17 cellular contexts compared by ENCODE assay signal in the genomic region with DNA sequence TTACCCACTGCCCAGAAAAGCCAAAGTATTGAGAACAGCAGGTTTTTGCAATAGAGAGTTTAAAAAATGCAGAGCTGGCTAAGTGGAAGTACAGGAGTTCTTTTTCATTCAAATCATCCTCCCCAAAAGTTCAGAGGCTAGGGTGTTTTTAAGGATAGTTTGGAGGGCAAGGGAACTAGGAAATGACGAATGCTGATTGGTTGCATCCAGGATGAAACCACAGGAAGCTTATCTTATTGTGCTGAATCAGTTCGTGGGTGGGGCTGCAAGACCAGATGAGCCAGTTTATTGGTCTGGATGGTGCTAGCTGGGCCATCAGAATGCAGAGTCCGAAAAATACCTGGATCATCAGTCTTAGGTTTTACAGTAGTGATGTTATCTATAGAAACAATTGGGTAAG.
DNase-seq lines count a peak whose midpoint lies in the region; ATAC-seq and TF ChIP-seq lines count a peak whose summit lies in the region.
"Had no signal": no experiment of that assay in that cellular context is flagged by ENCODE, and none has a peak within 500 bp of the region (broad histone marks: within the 10 kb centered on the region; RNA-seq: fewer than 3 reads in every experiment).

No MANE protein-coding gene starts in this region.

- H4K5ac ChIP-seq in H9 (ENCODE audit: insufficient read length, low read depth, low read length): no peak overlapping the region

- CTCF ChIA-PET in WTC11 (lab: Charles Lee) (no interaction called here), RWPE1 (lab: Yijun Ruan, JAX) (interaction anchor here (0.6 to 0.7 kb wide), 2 partner anchors 126 to 964 kb away, joined by 3 read pairs; no protein-coding TSS in a partner anchor)

- H2AK5ac ChIP-seq in H9 (ENCODE audit: insufficient read length, low read length) (no peak overlapping the region), neuronal stem cell (ENCODE audit: low read depth, low read length) (no peak overlapping the region)

- H3K4me3 Mint-ChIP-seq in H9 (no peak overlapping the region), WTC11 (peak overlapping the region; percentile 34; the same call in 1 of the 2 replicates)
- H3K4me3 Mint-ChIP-seq: CD4-positive, CD25-positive, alpha-beta regulatory T cell; IgD-negative memory B cell had no signal

- H3K9ac ChIP-seq in H9 (ENCODE audit: extremely low read depth, insufficient read length, low read length): no peak overlapping the region
- H3K9ac ChIP-seq in neuronal stem cell (ENCODE audit: low read depth, low read length, poor library complexity): no peak overlapping the region
- H3K9ac ChIP-seq: BLaER1 treated with 17β-estradiol and CSF1 and Interleukin-3, amounts not matched to agents 10 nM and 100 nM had no signal

- H3K4me1 Mint-ChIP-seq in H9 (peaks cover 53 to 64% of the 10 kb centered on the region in 2 experiments), WTC11 (peaks cover 44% of the 10 kb centered on the region)
- H3K4me1 Mint-ChIP-seq: CD4-positive, CD25-positive, alpha-beta regulatory T cell; IgD-negative memory B cell had no signal

- H3K4me3 ChIP-seq in iPS DF 6.9 (ENCODE audit: low read length): no peak overlapping the region
- H3K4me3 ChIP-seq in neuronal stem cell (ENCODE audit: low read length in 2 of 2): no peak overlapping the region
- H3K4me3 ChIP-seq: BLaER1 treated with 17β-estradiol and CSF1 and Interleukin-3, amounts not matched to agents 10 nM and 100 nM had no signal

- POLR2A ChIA-PET in WTC11 (lab: Charles Lee): no interaction called here
- POLR2A ChIA-PET in RWPE1 (lab: Yijun Ruan, JAX; ENCODE audit: low non-redundant PET): no interaction called here

- H3K79me2 ChIP-seq in H9 (ENCODE audit: insufficient read depth, low read length): no peaks in the 10 kb centered on the region

- TF ChIP-seq CTCF in H9 (conservative IDR thresholded peaks at IDR 0.05) (no peak), WTC11 (IDR thresholded peaks at IDR 0.05) (no peak), RWPE1 (conservative IDR thresholded peaks at IDR 0.05; ENCODE audit: low read depth) (no peak)

- H2AFZ ChIP-seq in H9 (ENCODE audit: low read length) (no peak overlapping the region), neuronal stem cell (ENCODE audit: low read length) (peak overlapping the region; percentile 40)

- H3K14ac ChIP-seq in H9 (ENCODE audit: insufficient read depth, low read length) (no peak overlapping the region), neuronal stem cell (ENCODE audit: low read length) (no peak overlapping the region)

- H4K91ac ChIP-seq in H9 (ENCODE audit: insufficient read length, low read depth, low read length) (no peak overlapping the region), neuronal stem cell (ENCODE audit: low read depth, low read length, poor library complexity) (no peak overlapping the region)

- H2BK15ac ChIP-seq in H9 (ENCODE audit: low read depth, low read length) (no peak overlapping the region), neuronal stem cell (ENCODE audit: low read length) (no peak overlapping the region)

- H3K4me1 ChIP-seq in H9 (ENCODE audit: insufficient read depth, low read length) (peaks cover 11% of the 10 kb centered on the region; the same call in 1 of the 2 replicates), iPS DF 6.9 (ENCODE audit: control insufficient read depth, insufficient read depth, low read length) (peaks cover 2% of the 10 kb centered on the region), neuronal stem cell (ENCODE audit: control insufficient read depth in 2 of 2, insufficient read depth in 1 of 2, low read depth in 1 of 2, low read length in 2 of 2) (peaks cover 0 to 2% of the 10 kb centered on the region in 2 donors)

- H2BK5ac ChIP-seq in H9 (ENCODE audit: insufficient read length, low read length): no peak overlapping the region
- H2BK5ac ChIP-seq in neuronal stem cell (ENCODE audit: low read length): no peak overlapping the region

- peak overlapping the region in 2 of 3 experiments; percentile 6 to 78; a peak in 2 of 7 replicates for H3K27ac Mint-ChIP-seq in H9
- peak overlapping the region; percentile 33 for H3K27ac Mint-ChIP-seq in WTC11
- H3K27ac Mint-ChIP-seq: CD4-positive, CD25-positive, alpha-beta regulatory T cell; IgD-negative memory B cell had no signal

- H4K8ac ChIP-seq in H9 (replicated peaks; ENCODE audit: insufficient read length, low read depth, low read length) (no peak overlapping the region), neuronal stem cell (ENCODE audit: low read depth, low read length) (no peak overlapping the region)

- DNase-seq in H9: peak; percentile 30
- DNase-seq in WTC11 (ENCODE audit: low spot score): no peak
- DNase-seq in iPS DF 6.9 (ENCODE audit: low read depth, low spot score): peak; percentile 37
- DNase-seq in neuronal stem cell (ENCODE audit: low spot score): no peak
- DNase-seq in RWPE1 (ENCODE audit: low spot score): no peak
- DNase-seq in NCI-H2029 (lab: John Stamatoyannopoulos, UW): no peak
- DNase-seq in DMS114 treated with DMSO at 0.1 percent for 48 hours (lab: John Stamatoyannopoulos, UW; ENCODE audit: unreplicated experiment): no peak
- no peak for DNase-seq in A172 (ENCODE audit: low spot score)
- DNase-seq: AML-193; Calu3; CD4-positive, CD25-positive, alpha-beta regulatory T cell; DMS 273 treated with DMSO at 0.1 percent for 48 hours; DMS79; KG1 had no signal

- H2BK12ac ChIP-seq in H9 (ENCODE audit: insufficient read length, low read depth, low read length): no peak overlapping the region
- no peak overlapping the region for H2BK12ac ChIP-seq in neuronal stem cell (ENCODE audit: low read length)

- H3K23ac ChIP-seq in H9 (ENCODE audit: insufficient read length, low read depth, low read length) (no peak overlapping the region), neuronal stem cell (ENCODE audit: low read depth, low read length, poor library complexity) (no peak overlapping the region)

- no peaks in the 10 kb centered on the region for H3K27me3 ChIP-seq in H9 (ENCODE audit: insufficient read depth, low read length)
- no peaks in the 10 kb centered on the region for H3K27me3 ChIP-seq in iPS DF 6.9 (ENCODE audit: control insufficient read depth, insufficient read depth, low read length)
- H3K27me3 ChIP-seq in neuronal stem cell (ENCODE audit: control insufficient read depth in 3 of 3, insufficient read depth in 3 of 3, low read depth in 1 of 3, low read length in 3 of 3): no peaks in the 10 kb centered on the region
- H3K27me3 ChIP-seq: BLaER1 treated with 17β-estradiol and CSF1 and Interleukin-3, amounts not matched to agents 10 nM and 100 nM had no signal

- no peak overlapping the region for H2BK20ac ChIP-seq in H9 (ENCODE audit: low read depth, low read length, poor library complexity, severe bottlenecking)

- no peaks in the 10 kb centered on the region for H4K20me1 ChIP-seq in H9 (ENCODE audit: control insufficient read depth, insufficient read depth, insufficient read length)
- H4K20me1 ChIP-seq: BLaER1 treated with 17β-estradiol and CSF1 and Interleukin-3, amounts not matched to agents 10 nM and 100 nM had no signal

- H3K23me2 ChIP-seq in H9 (ENCODE audit: insufficient read length, low read depth, low read length, poor library complexity, severe bottlenecking): no peaks in the 10 kb centered on the region

- H3K4me2 ChIP-seq in H9 (ENCODE audit: insufficient read depth, insufficient read length, low read length) (no peak overlapping the region), neuronal stem cell (ENCODE audit: insufficient read depth, low read length, poor library complexity, severe bottlenecking) (no peak overlapping the region)

- H2BK120ac ChIP-seq in H9 (ENCODE audit: low read depth, low read length, poor library complexity, severe bottlenecking) (no peak overlapping the region), neuronal stem cell (ENCODE audit: low read depth, low read length) (no peak overlapping the region)

- H3K36me3 ChIP-seq in iPS DF 6.9 (ENCODE audit: control insufficient read depth, insufficient read depth, low read length): no peaks in the 10 kb centered on the region
- no peaks in the 10 kb centered on the region for H3K36me3 ChIP-seq in neuronal stem cell (replicated peaks in 1 of 2; ENCODE audit: control insufficient read depth in 2 of 2, insufficient read depth in 2 of 2, low read length in 2 of 2)
- H3K36me3 ChIP-seq: BLaER1 treated with 17β-estradiol and CSF1 and Interleukin-3, amounts not matched to agents 10 nM and 100 nM had no signal

- no CpG with 5 or more reads among the region's 3 CpGs for WGBS in H9 (ENCODE audit: extremely low coverage, insufficient read length, low lambda C conversion rate)
- WGBS in iPS DF 6.9 (ENCODE audit: insufficient coverage, insufficient read length): no CpG with 5 or more reads among the region's 3 CpGs
- no CpG with 5 or more reads among the region's 3 CpGs for WGBS in neuronal stem cell (ENCODE audit: extremely low coverage in 2 of 2, insufficient read length in 2 of 2, insufficient replicate concordance in 1 of 2), 2 donors

- H3K18ac ChIP-seq in H9 (ENCODE audit: insufficient read length, low read depth, low read length) (no peak overlapping the region), neuronal stem cell (ENCODE audit: low read length) (no peak overlapping the region)

- H3K4ac ChIP-seq in H9 (ENCODE audit: low read depth, low read length): no peak overlapping the region
- no peak overlapping the region for H3K4ac ChIP-seq in neuronal stem cell (ENCODE audit: low read length)

- peaks cover 8 to 11% of the 10 kb centered on the region in 2 experiments; a peak in 3 of 5 replicates for H3K9me3 Mint-ChIP-seq in H9
- peaks cover 64% of the 10 kb centered on the region for H3K9me3 Mint-ChIP-seq in WTC11

- H3K9me3 ChIP-seq in H9 (ENCODE audit: control insufficient read depth, low read depth, low read length): no peaks in the 10 kb centered on the region
- H3K9me3 ChIP-seq in iPS DF 6.9 (ENCODE audit: control insufficient read depth, insufficient read depth, low read length): no peaks in the 10 kb centered on the region
- H3K9me3 ChIP-seq in neuronal stem cell (replicated peaks in 1 of 2; ENCODE audit: control insufficient read depth in 2 of 2, insufficient read depth in 1 of 2, low read depth in 1 of 2, low read length in 2 of 2): no peaks in the 10 kb centered on the region
- H3K9me3 ChIP-seq: BLaER1 treated with 17β-estradiol and CSF1 and Interleukin-3, amounts not matched to agents 10 nM and 100 nM had no signal

- H3K56ac ChIP-seq in H9 (ENCODE audit: insufficient read length, low read depth, low read length): no peak overlapping the region

- H3K27me3 Mint-ChIP-seq in H9 (ENCODE audit: low read depth) (no peaks in the 10 kb centered on the region), WTC11 (ENCODE audit: low read depth) (no peaks in the 10 kb centered on the region; the same call in 1 of the 2 replicates)
- H3K27me3 Mint-ChIP-seq: CD4-positive, CD25-positive, alpha-beta regulatory T cell; IgD-negative memory B cell had no signal

- ATAC-seq in WTC11: peak; percentile 31
- ATAC-seq: HCT116 had no signal

- H3T11ph ChIP-seq in H9 (ENCODE audit: low read length): no peak overlapping the region

- H3K79me1 ChIP-seq in H9 (ENCODE audit: insufficient read depth, low read depth, low read length, poor library complexity, severe bottlenecking): no peaks in the 10 kb centered on the region
- H3K79me1 ChIP-seq in neuronal stem cell (ENCODE audit: low read depth, low read length): peaks cover 1% of the 10 kb centered on the region

- H3K27ac ChIP-seq in H9 (ENCODE audit: insufficient read length, low read depth, low read length): no peak overlapping the region
- no peak overlapping the region for H3K27ac ChIP-seq in iPS DF 6.9 (ENCODE audit: low read length)
- no peak overlapping the region for H3K27ac ChIP-seq in neuronal stem cell (replicated peaks; ENCODE audit: low read length)
- no peak overlapping the region for H3K27ac ChIP-seq in RWPE1
- H3K27ac ChIP-seq: BLaER1 treated with 17β-estradiol and CSF1 and Interleukin-3, amounts not matched to agents 10 nM and 100 nM had no signal

- peaks cover 3 to 10% (median 5%) of the 10 kb centered on the region in 3 experiments; a peak in 2 of 7 replicates for H3K36me3 Mint-ChIP-seq in H9 (ENCODE audit: insufficient read depth in 1 of 3, low read depth in 3 of 3)
- peaks cover 42% of the 10 kb centered on the region for H3K36me3 Mint-ChIP-seq in WTC11
- H3K36me3 Mint-ChIP-seq: CD4-positive, CD25-positive, alpha-beta regulatory T cell; IgD-negative memory B cell had no signal

Comparison
In these comparisons a context has a peak if more than half of its experiments do, and no peak if none do; other contexts are left out.
1. DNase-seq: peak in H9 (single experiment) and iPS DF 6.9 (single experiment); none in WTC11 (single experiment), neuronal stem cell (single experiment), RWPE1 (single experiment), NCI-H2029 (single experiment), DMS114 treated with DMSO at 0.1 percent for 48 hours (single experiment) and A172 (single experiment).